Comparison of ENCODE assay signal across 8 cellular contexts in genomic region chr4:56907489-56908205, GRCh38. TPM values are rescaled to one million over a fixed set of nuclear protein-coding genes. Genes with fewer than 3 reads are reported as not detected.
DNase-seq lines count a peak whose midpoint lies in the region; ATAC-seq and TF ChIP-seq lines count a peak whose summit lies in the region.

Gene REST (plus strand): TSS chr4:56907900. CDS start chr4:56910639, 2,739 bp downstream.

- peaks cover 10% of the 10 kb centered on the region for H3K27me3 Mint-ChIP-seq in CD4-positive, CD25-positive, alpha-beta regulatory T cell
- H3K27me3 Mint-ChIP-seq in activated T-helper 1 cell treated with anti-CD3 and anti-CD28 coated beads, Interleukin-12 subunit alpha, Interleukin-12 subunit beta, Interleukin-2, Interleukin-4 antibody, amounts not matched to agents 30 ng/mL and 10 ng/mL and 1 ng/mL, durations not matched to agents 14 hours and 24 hours and 36 hours (ENCODE audit: insufficient read depth): peaks cover 10% of the 10 kb centered on the region
- H3K27me3 Mint-ChIP-seq in naive thymus-derived CD4-positive, alpha-beta T cell: peaks cover 0 to 13% (median 0%) of the 10 kb centered on the region in 5 donors

- peaks cover 29 to 51% (median 40%) of the 10 kb centered on the region in 4 donors for H3K4me1 Mint-ChIP-seq in CD4-positive, CD25-positive, alpha-beta regulatory T cell
- peaks cover 41% of the 10 kb centered on the region for H3K4me1 Mint-ChIP-seq in activated T-helper 1 cell treated with anti-CD3 and anti-CD28 coated beads, Interleukin-12 subunit alpha, Interleukin-12 subunit beta, Interleukin-2, Interleukin-4 antibody, amounts not matched to agents 30 ng/mL and 10 ng/mL and 1 ng/mL, durations not matched to agents 14 hours and 24 hours and 36 hours (ENCODE audit: low read depth)
- H3K4me1 Mint-ChIP-seq in naive thymus-derived CD4-positive, alpha-beta T cell: peaks cover 35 to 53% (median 44%) of the 10 kb centered on the region in 7 donors
- peaks cover 35% of the 10 kb centered on the region for H3K4me1 Mint-ChIP-seq in stimulated activated effector memory CD8-positive, alpha-beta T cell treated with anti-CD3 and anti-CD28 coated beads, Interleukin-12 subunit alpha, Interleukin-12 subunit beta, amount 100 ng/mL, for 72 hours

- peak within 1 kb of the TSS; percentile 91 to 99 (median 94) for H3K4me3 Mint-ChIP-seq in CD4-positive, CD25-positive, alpha-beta regulatory T cell
- H3K4me3 Mint-ChIP-seq in activated T-helper 1 cell treated with anti-CD3 and anti-CD28 coated beads, Interleukin-12 subunit alpha, Interleukin-12 subunit beta, Interleukin-2, Interleukin-4 antibody, amounts not matched to agents 30 ng/mL and 10 ng/mL and 1 ng/mL, durations not matched to agents 14 hours and 24 hours and 36 hours: peak within 1 kb of the TSS; percentile 84
- peak within 1 kb of the TSS; percentile 90 to 98 (median 96) for H3K4me3 Mint-ChIP-seq in naive thymus-derived CD4-positive, alpha-beta T cell
- H3K4me3 Mint-ChIP-seq in stimulated activated effector memory CD8-positive, alpha-beta T cell treated with anti-CD3 and anti-CD28 coated beads, Interleukin-12 subunit alpha, Interleukin-12 subunit beta, amount 100 ng/mL, for 72 hours: peak within 1 kb of the TSS; percentile 88

- no peaks in the 10 kb centered on the region for H3K9me3 Mint-ChIP-seq in CD4-positive, CD25-positive, alpha-beta regulatory T cell
- no peaks in the 10 kb centered on the region for H3K9me3 Mint-ChIP-seq in activated T-helper 1 cell treated with anti-CD3 and anti-CD28 coated beads, Interleukin-12 subunit alpha, Interleukin-12 subunit beta, Interleukin-2, Interleukin-4 antibody, amounts not matched to agents 30 ng/mL and 10 ng/mL and 1 ng/mL, durations not matched to agents 14 hours and 24 hours and 36 hours
- peaks cover 0 to 4% (median 0%) of the 10 kb centered on the region in 11 donors for H3K9me3 Mint-ChIP-seq in naive thymus-derived CD4-positive, alpha-beta T cell
- H3K9me3 Mint-ChIP-seq in stimulated activated effector memory CD8-positive, alpha-beta T cell treated with anti-CD3 and anti-CD28 coated beads, Interleukin-12 subunit alpha, Interleukin-12 subunit beta, amount 100 ng/mL, for 72 hours: no peaks in the 10 kb centered on the region

- H3K4me3 ChIP-seq in CD4-positive, CD25-positive, alpha-beta regulatory T cell (ENCODE audit: low read depth, low read length): peak within 1 kb of the TSS; percentile 80
- H3K4me3 ChIP-seq in Peyer's patch: peak within 1 kb of the TSS; percentile 88 to 100 (median 98)
- peak within 1 kb of the TSS; percentile 92 for H3K4me3 ChIP-seq in naive thymus-derived CD4-positive, alpha-beta T cell (ENCODE audit: low read length)

- H3K9me3 ChIP-seq in CD4-positive, CD25-positive, alpha-beta regulatory T cell (ENCODE audit: control insufficient read depth in 2 of 2, low read length in 2 of 2): no peaks in the 10 kb centered on the region
- H3K9me3 ChIP-seq in Peyer's patch: no peaks in the 10 kb centered on the region
- no peaks in the 10 kb centered on the region for H3K9me3 ChIP-seq in naive thymus-derived CD4-positive, alpha-beta T cell (ENCODE audit: control insufficient read depth in 2 of 3, low read length in 3 of 3)

- TF ChIP-seq POLR2A in Peyer's patch (IDR thresholded peaks at IDR 0.05): peak in 1 of 2 donors; percentile 80

- CTCF ChIA-PET in naive thymus-derived CD4-positive, alpha-beta T cell (lab: Charles Lee): interaction anchor here (0.8 to 1.9 kb wide), 5 partner anchors 31 to 472 kb away, joined by 3 to 12 read pairs (median 4); partner anchors contain the start of genes NOA1, PAICS, POLR2B and PPAT

- H3K27ac ChIP-seq in CD4-positive, CD25-positive, alpha-beta regulatory T cell (ENCODE audit: insufficient read depth, low read length, poor library complexity, severe bottlenecking): peak within 1 kb of the TSS; percentile 88
- H3K27ac ChIP-seq in Peyer's patch: peak within 1 kb of the TSS; percentile 91 to 97 (median 96)
- peak within 1 kb of the TSS; percentile 80 for H3K27ac ChIP-seq in naive thymus-derived CD4-positive, alpha-beta T cell (ENCODE audit: low read depth, low read length)

- peaks cover 6% of the 10 kb centered on the region for H3K36me3 ChIP-seq in CD4-positive, CD25-positive, alpha-beta regulatory T cell (ENCODE audit: control insufficient read depth, insufficient read depth, low read length)
- no peaks in the 10 kb centered on the region for H3K36me3 ChIP-seq in Peyer's patch
- peaks cover 0 to 4% (median 0%) of the 10 kb centered on the region in 3 experiments for H3K36me3 ChIP-seq in naive thymus-derived CD4-positive, alpha-beta T cell (ENCODE audit: control insufficient read depth in 2 of 3, insufficient read depth in 3 of 3, low read length in 3 of 3)

- H3K27me3 ChIP-seq in CD4-positive, CD25-positive, alpha-beta regulatory T cell (ENCODE audit: control insufficient read depth, insufficient read depth, low read length): no peaks in the 10 kb centered on the region
- H3K27me3 ChIP-seq in Peyer's patch: no peaks in the 10 kb centered on the region
- H3K27me3 ChIP-seq in naive thymus-derived CD4-positive, alpha-beta T cell (ENCODE audit: control insufficient read depth in 2 of 2, insufficient read depth in 2 of 2, low read length in 2 of 2): no peaks in the 10 kb centered on the region

- TF ChIP-seq CTCF in Peyer's patch (IDR thresholded peaks at IDR 0.05): peak in 1 of 6 experiments; percentile 3

- peaks cover 43% of the 10 kb centered on the region for H3K4me1 ChIP-seq in CD4-positive, CD25-positive, alpha-beta regulatory T cell (ENCODE audit: control insufficient read depth, insufficient read depth, low read length, poor library complexity, severe bottlenecking)
- peaks cover 0 to 30% (median 9%) of the 10 kb centered on the region in 4 donors for H3K4me1 ChIP-seq in Peyer's patch
- H3K4me1 ChIP-seq in naive thymus-derived CD4-positive, alpha-beta T cell (ENCODE audit: control insufficient read depth in 2 of 2, insufficient read depth in 2 of 2, low read length in 2 of 2): peaks cover 26 to 33% of the 10 kb centered on the region in 2 donors

- DNase-seq in CD4-positive, CD25-positive, alpha-beta regulatory T cell: peak; percentile 76 to 88 (median 76)
- DNase-seq in GM19240 (ENCODE audit: insufficient read length, low spot score) (peak; percentile 70), Peyer's patch (peak; percentile 75 to 90 (median 90)), fibroblast of gingiva (ENCODE audit: low read depth) (peak; percentile 61)
- peak; percentile 81 for DNase-seq in activated T-helper 1 cell treated with anti-CD3 and anti-CD28 coated beads, Interleukin-12 subunit alpha, Interleukin-12 subunit beta, Interleukin-2, Interleukin-4 antibody, amounts not matched to agents 30 ng/mL and 10 ng/mL and 1 ng/mL, durations not matched to agents 14 hours and 24 hours and 36 hours (ENCODE audit: low spot score)
- DNase-seq in naive thymus-derived CD4-positive, alpha-beta T cell: peak; percentile 80 to 95 (median 88)
- DNase-seq in stimulated activated effector memory CD8-positive, alpha-beta T cell treated with anti-CD3 and anti-CD28 coated beads, Interleukin-12 subunit alpha, Interleukin-12 subunit beta, amount 100 ng/mL, for 72 hours (ENCODE audit: low spot score in 2 of 2): peak; percentile 82 to 88

- ATAC-seq in CD4-positive, CD25-positive, alpha-beta regulatory T cell (ENCODE audit: low read depth in 2 of 2): peak; percentile 67 to 75
- peak; percentile 45 for ATAC-seq in HG03442 (IDR thresholded peaks at IDR 0.05; ENCODE audit: unreplicated experiment)
- ATAC-seq in naive thymus-derived CD4-positive, alpha-beta T cell: peak; percentile 89
- ATAC-seq in stimulated activated effector memory CD8-positive, alpha-beta T cell treated with anti-CD3 and anti-CD28 coated beads, Interleukin-12 subunit alpha, Interleukin-12 subunit beta, amount 100 ng/mL, for 72 hours: peak; percentile 71

- intact Hi-C loops in activated T-helper 1 cell treated with anti-CD3 and anti-CD28 coated beads, Interleukin-12 subunit alpha, Interleukin-12 subunit beta, Interleukin-2, Interleukin-4 antibody, amounts not matched to agents 30 ng/mL and 10 ng/mL and 1 ng/mL, durations not matched to agents 14 hours and 24 hours and 36 hours (cut with micrococcal nuclease): loop anchor here (1.0 to 10.0 kb wide), 8 partner anchors 70 to 1510 kb away; partner anchors contain the start of genes CEP135, CLOCK, EXOC1 and PPAT
- intact Hi-C loops in naive thymus-derived CD4-positive, alpha-beta T cell (cut with micrococcal nuclease): loop anchor here (1.0 to 10.0 kb wide), 22 partner anchors 23 to 1963 kb away; partner anchors contain the start of genes AASDH (in 2 of the 2), CEP135 (in 2 of the 2), CLOCK (in 2 of the 2) and NOA1 (in 2 of the 2)

- peaks cover 7% of the 10 kb centered on the region for H3K36me3 Mint-ChIP-seq in CD4-positive, CD25-positive, alpha-beta regulatory T cell
- peaks cover 18% of the 10 kb centered on the region for H3K36me3 Mint-ChIP-seq in activated T-helper 1 cell treated with anti-CD3 and anti-CD28 coated beads, Interleukin-12 subunit alpha, Interleukin-12 subunit beta, Interleukin-2, Interleukin-4 antibody, amounts not matched to agents 30 ng/mL and 10 ng/mL and 1 ng/mL, durations not matched to agents 14 hours and 24 hours and 36 hours (ENCODE audit: low read depth)
- H3K36me3 Mint-ChIP-seq in naive thymus-derived CD4-positive, alpha-beta T cell: peaks cover 4 to 19% (median 7%) of the 10 kb centered on the region in 5 donors
- H3K36me3 Mint-ChIP-seq in stimulated activated effector memory CD8-positive, alpha-beta T cell treated with anti-CD3 and anti-CD28 coated beads, Interleukin-12 subunit alpha, Interleukin-12 subunit beta, amount 100 ng/mL, for 72 hours: peaks cover 38% of the 10 kb centered on the region

- H3K27ac Mint-ChIP-seq in CD4-positive, CD25-positive, alpha-beta regulatory T cell: peak within 1 kb of the TSS; percentile 90 to 96 (median 94)
- H3K27ac Mint-ChIP-seq in activated T-helper 1 cell treated with anti-CD3 and anti-CD28 coated beads, Interleukin-12 subunit alpha, Interleukin-12 subunit beta, Interleukin-2, Interleukin-4 antibody, amounts not matched to agents 30 ng/mL and 10 ng/mL and 1 ng/mL, durations not matched to agents 14 hours and 24 hours and 36 hours: peak within 1 kb of the TSS; percentile 78
- peak within 1 kb of the TSS; percentile 85 to 99 (median 93) for H3K27ac Mint-ChIP-seq in naive thymus-derived CD4-positive, alpha-beta T cell
- peak within 1 kb of the TSS; percentile 95 for H3K27ac Mint-ChIP-seq in stimulated activated effector memory CD8-positive, alpha-beta T cell treated with anti-CD3 and anti-CD28 coated beads, Interleukin-12 subunit alpha, Interleukin-12 subunit beta, amount 100 ng/mL, for 72 hours

- POLR2A ChIA-PET in naive thymus-derived CD4-positive, alpha-beta T cell (lab: Charles Lee): interaction anchor here (0.9 to 5.8 kb wide), 6 partner anchors 33 to 520 kb away, joined by 3 to 142 read pairs (median 8); partner anchors contain the start of genes AASDH, NOA1, PAICS and POLR2B

RNA-seq across cellular contexts. Expression of gene REST, which starts in this region (rescaled TPM):
- total RNA-seq in CD4-positive, CD25-positive, alpha-beta regulatory T cell: 68.0 TPM
- polyA plus RNA-seq in CD4-positive, CD25-positive, alpha-beta regulatory T cell: 100 to 1,000 TPM; 126 to 141 (median 134) TPM
- total RNA-seq in Peyer's patch: 10 to 100 TPM; 27.1 to 37.9 (median 36.0) TPM
- total RNA-seq in activated T-helper 1 cell treated with anti-CD3 and anti-CD28 coated beads, Interleukin-12 subunit alpha, Interleukin-12 subunit beta, Interleukin-2, Interleukin-4 antibody, amounts not matched to agents 30 ng/mL and 10 ng/mL and 1 ng/mL, durations not matched to agents 14 hours and 24 hours and 36 hours: 52.4 and 60.0 TPM in 2 replicates
- 10 to 100 TPM; 55.7 to 86.4 (median 72.8) TPM for total RNA-seq in naive thymus-derived CD4-positive, alpha-beta T cell
- polyA plus RNA-seq in naive thymus-derived CD4-positive, alpha-beta T cell: 100 to 1,000 TPM; 174 to 203 TPM

Comparison
In these comparisons a context has a peak if more than half of its experiments do, and no peak if none do; other contexts are left out.
1. Peak in every context shown above with its lines: DNase-seq, ATAC-seq, H3K4me3 ChIP-seq and H3K27ac ChIP-seq.